In the genomic region with DNA sequence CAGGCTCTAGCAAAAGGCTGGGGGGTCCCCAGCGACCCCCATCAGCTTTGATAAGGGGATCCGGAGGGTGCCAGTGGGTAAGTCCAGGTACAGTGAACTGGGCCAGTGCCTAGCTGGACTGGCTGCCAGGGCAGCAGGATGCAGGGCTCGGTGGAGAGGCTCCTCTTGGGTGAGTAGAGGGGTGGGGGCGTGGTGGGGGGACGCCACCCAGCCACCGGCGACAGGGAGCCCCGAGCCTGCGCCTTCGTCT, we compare ENCODE assay signal across 1 cellular context.
TF ChIP-seq lines count a peak whose summit lies in the region.

No MANE protein-coding gene starts in this region.

TF ChIP-seq in GM12878, 131 proteins besides CTCF, POLR2A, EP300 and RAD21:
- TF ChIP-seq, protein P1, sequence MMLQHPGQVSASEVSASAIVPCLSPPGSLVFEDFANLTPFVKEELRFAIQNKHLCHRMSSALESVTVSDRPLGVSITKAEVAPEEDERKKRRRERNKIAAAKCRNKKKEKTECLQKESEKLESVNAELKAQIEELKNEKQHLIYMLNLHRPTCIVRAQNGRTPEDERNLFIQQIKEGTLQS (IDR thresholded peaks at IDR 0.05; ENCODE audit: borderline replicate concordance, extremely low read depth, low read depth, low read length) = no peak
